ENCODE assay signal across 18 cellular contexts in genomic region chr16:48507346-48507745, GRCh38.
DNase-seq lines count a peak whose midpoint lies in the region; ATAC-seq and TF ChIP-seq lines count a peak whose summit lies in the region.
"Had no signal": no experiment of that assay in that cellular context is flagged by ENCODE, and none has a peak within 500 bp of the region (broad histone marks: within the 10 kb centered on the region; RNA-seq: fewer than 3 reads in every experiment).

No MANE protein-coding gene starts in this region.

- no peaks in the 10 kb centered on the region for H3K36me3 Mint-ChIP-seq in dendritic cell treated with granulocyte-macrophage colony-stimulating factor and Interleukin-4, amounts not matched to agents 40 ng/mL and 50 ng/mL, for 4 days (ENCODE audit: low read depth)
- H3K36me3 Mint-ChIP-seq in nephron (ENCODE audit: low read depth) = no peaks in the 10 kb centered on the region

- peaks cover 13% of the 10 kb centered on the region for H3K4me1 Mint-ChIP-seq in dendritic cell treated with granulocyte-macrophage colony-stimulating factor and Interleukin-4, amounts not matched to agents 40 ng/mL and 50 ng/mL, for 4 days (ENCODE audit: low read depth)
- peaks cover 35% of the 10 kb centered on the region for H3K4me1 Mint-ChIP-seq in nephron

- H3K27ac Mint-ChIP-seq in dendritic cell treated with granulocyte-macrophage colony-stimulating factor and Interleukin-4, amounts not matched to agents 40 ng/mL and 50 ng/mL, for 4 days = peak overlapping the region; percentile 31
- peak overlapping the region in 2 of 3 experiments; percentile 12 to 88 for H3K27ac Mint-ChIP-seq in nephron
- H3K27ac Mint-ChIP-seq: CD4-positive, alpha-beta T cell; HFFc6 had no signal

- TF ChIP-seq CTCF in AG10803 (conservative IDR thresholded peaks at IDR 0.05; ENCODE audit: low read length) (no peak), nephron (IDR thresholded peaks at IDR 0.05; ENCODE audit: unreplicated experiment in 3 of 3) (no peak)

- H3K27me3 Mint-ChIP-seq in dendritic cell treated with granulocyte-macrophage colony-stimulating factor and Interleukin-4, amounts not matched to agents 40 ng/mL and 50 ng/mL, for 4 days = peaks cover 11% of the 10 kb centered on the region
- H3K27me3 Mint-ChIP-seq in nephron (ENCODE audit: low read depth) = peaks cover 11% of the 10 kb centered on the region

- no peaks in the 10 kb centered on the region for H3K9me3 Mint-ChIP-seq in dendritic cell treated with granulocyte-macrophage colony-stimulating factor and Interleukin-4, amounts not matched to agents 40 ng/mL and 50 ng/mL, for 4 days
- H3K9me3 Mint-ChIP-seq in nephron = peaks cover 12% of the 10 kb centered on the region

- DNase-seq in AG10803 (ENCODE audit: low read depth) (peak; percentile 77), fibroblast of gingiva (ENCODE audit: low read depth) (peak; percentile 56), NCI-H1436 treated with DMSO at 0.1 percent for 48 hours (lab: John Stamatoyannopoulos, UW) (no peak), COLO668 (lab: John Stamatoyannopoulos, UW; ENCODE audit: unreplicated experiment) (no peak)
- DNase-seq: AML-193; Calu3; CD4-positive, alpha-beta T cell; DMS79 treated with DMSO at 0.1 percent for 48 hours; EL; GOT3; H7; HFFc6; IMR-90 had no signal

- no peak overlapping the region for H3K4me3 ChIP-seq in AG10803 (ENCODE audit: low read length)
- H3K4me3 ChIP-seq: GM12878 had no signal

- intact Hi-C loops in dendritic cell treated with granulocyte-macrophage colony-stimulating factor and Interleukin-4, amounts not matched to agents 40 ng/mL and 50 ng/mL, for 4 days (cut with micrococcal nuclease) = no loop called here

- H3K4me3 Mint-ChIP-seq in dendritic cell treated with granulocyte-macrophage colony-stimulating factor and Interleukin-4, amounts not matched to agents 40 ng/mL and 50 ng/mL, for 4 days = no peak overlapping the region
- H3K4me3 Mint-ChIP-seq in nephron = no peak overlapping the region
- H3K4me3 Mint-ChIP-seq: CD4-positive, alpha-beta T cell; HFFc6 had no signal

- ATAC-seq in HG03039 (IDR thresholded peaks at IDR 0.05; ENCODE audit: unreplicated experiment) = no peak
- ATAC-seq: GM12878, HCT116 had no signal

Comparison
In these comparisons a context has a peak if more than half of its experiments do, and no peak if none do; other contexts are left out.
1. DNase-seq: peak in AG10803 (single experiment) and fibroblast of gingiva (single experiment); none in NCI-H1436 treated with DMSO at 0.1 percent for 48 hours (single experiment) and COLO668 (single experiment).